ENCODE assay signal across 19 cellular contexts in genomic region chr17:70184770-70185169, GRCh38. TPM values are rescaled to one million over a fixed set of nuclear protein-coding genes. Genes with fewer than 3 reads are reported as not detected.
DNase-seq lines count a peak whose midpoint lies in the region; ATAC-seq and TF ChIP-seq lines count a peak whose summit lies in the region.
"Had no signal": no experiment of that assay in that cellular context is flagged by ENCODE, and none has a peak within 500 bp of the region (broad histone marks: within the 10 kb centered on the region; RNA-seq: fewer than 3 reads in every experiment).

No MANE protein-coding gene starts in this region.

- intact Hi-C loops in dorsolateral prefrontal cortex (cut with DNase I), result loop anchor here in 1 of 2 donors (10.0 kb wide), 1 partner anchor 80 kb away; no protein-coding TSS in a partner anchor

- H3K4me3 Mint-ChIP-seq in activated CD4-positive, alpha-beta memory T cell treated with anti-CD3 and anti-CD28 coated beads, Interleukin-2, amount 10 ng/mL, durations not matched to agents 7 days and 5 days, result no peak overlapping the region
- H3K4me3 Mint-ChIP-seq: activated CD4-positive, alpha-beta T cell treated with anti-CD3 and anti-CD28 coated beads, Interleukin-2, amount 10 ng/mL, durations not matched to agents 7 days and 5 days; activated T-cell treated with anti-CD3 and anti-CD28 coated beads, Interleukin-2, amount 50 U/mL, for 72 hours; endodermal cell had no signal

- H3K36me3 Mint-ChIP-seq in activated CD4-positive, alpha-beta memory T cell treated with anti-CD3 and anti-CD28 coated beads, Interleukin-2, amount 10 ng/mL, durations not matched to agents 7 days and 5 days (ENCODE audit: low read depth), result no peaks in the 10 kb centered on the region
- H3K36me3 Mint-ChIP-seq in activated naive CD4-positive, alpha-beta T cell treated with anti-CD3 and anti-CD28 coated beads, Interleukin-2, amount 50 U/mL, for 72 hours, result no peaks in the 10 kb centered on the region

- H3K27me3 Mint-ChIP-seq in activated CD4-positive, alpha-beta memory T cell treated with anti-CD3 and anti-CD28 coated beads, Interleukin-2, amount 10 ng/mL, durations not matched to agents 7 days and 5 days, result no peaks in the 10 kb centered on the region

- no peak for TF ChIP-seq CTCF in dorsolateral prefrontal cortex (IDR thresholded peaks at IDR 0.05 in 54 of 56, conservative IDR thresholded peaks at IDR 0.05 in 2 of 56; ENCODE audit: low read depth in 1 of 56, partially characterized antibody in 56 of 56)

- H3K9me3 Mint-ChIP-seq in activated CD4-positive, alpha-beta memory T cell treated with anti-CD3 and anti-CD28 coated beads, Interleukin-2, amount 10 ng/mL, durations not matched to agents 7 days and 5 days, result no peaks in the 10 kb centered on the region
- no peaks in the 10 kb centered on the region for H3K9me3 Mint-ChIP-seq in activated naive CD4-positive, alpha-beta T cell treated with anti-CD3 and anti-CD28 coated beads, Interleukin-2, amount 50 U/mL, for 72 hours
- H3K9me3 Mint-ChIP-seq: activated CD4-positive, alpha-beta T cell treated with anti-CD3 and anti-CD28 coated beads, Interleukin-2, amount 10 ng/mL, durations not matched to agents 7 days and 5 days; endodermal cell had no signal

- DNase-seq in AG08395 (ENCODE audit: low spot score) (peak; percentile 47), M059J (ENCODE audit: low read depth) (peak; percentile 70), dorsolateral prefrontal cortex (no peak), lung microvascular endothelial cell (ENCODE audit: low read depth in 2 of 2) (peak; percentile 12 to 79)
- no peak for DNase-seq in activated CD4-positive, alpha-beta memory T cell treated with anti-CD3 and anti-CD28 coated beads, Interleukin-2, amount 10 ng/mL, durations not matched to agents 7 days and 5 days
- DNase-seq in activated naive CD4-positive, alpha-beta T cell treated with anti-CD3 and anti-CD28 coated beads, Interleukin-2, amount 50 U/mL, for 72 hours (ENCODE audit: low spot score in 2 of 2), result no peak
- DNase-seq: ACHN; activated CD4-positive, alpha-beta T cell treated with anti-CD3 and anti-CD28 coated beads, Interleukin-2, amount 10 ng/mL, durations not matched to agents 7 days and 5 days; activated T-cell treated with anti-CD3 and anti-CD28 coated beads, Interleukin-2, amount 50 U/mL, for 72 hours; aorta; endodermal cell; NCI-H1436; NCI-H510A; occipital lobe; stimulated activated CD4-positive, alpha-beta T cell treated with anti-CD3 and anti-CD28 coated beads, Interleukin-15, amount 100 ng/mL, for 24 hours had no signal

- ATAC-seq in HG03439 (IDR thresholded peaks at IDR 0.05; ENCODE audit: unreplicated experiment), result no peak
- no peak for ATAC-seq in GM18907 (IDR thresholded peaks at IDR 0.05; ENCODE audit: unreplicated experiment)
- ATAC-seq in activated naive CD4-positive, alpha-beta T cell treated with anti-CD3 and anti-CD28 coated beads, Interleukin-2, amount 50 U/mL, for 72 hours, result no peak
- ATAC-seq: activated T-cell treated with anti-CD3 and anti-CD28 coated beads, Interleukin-2, amount 50 U/mL, for 72 hours; GM12878 had no signal

- H3K27ac Mint-ChIP-seq in activated CD4-positive, alpha-beta memory T cell treated with anti-CD3 and anti-CD28 coated beads, Interleukin-2, amount 10 ng/mL, durations not matched to agents 7 days and 5 days, result no peak overlapping the region
- no peak overlapping the region for H3K27ac Mint-ChIP-seq in activated naive CD4-positive, alpha-beta T cell treated with anti-CD3 and anti-CD28 coated beads, Interleukin-2, amount 50 U/mL, for 72 hours
- H3K27ac Mint-ChIP-seq: activated CD4-positive, alpha-beta T cell treated with anti-CD3 and anti-CD28 coated beads, Interleukin-2, amount 10 ng/mL, durations not matched to agents 7 days and 5 days; activated T-cell treated with anti-CD3 and anti-CD28 coated beads, Interleukin-2, amount 50 U/mL, for 72 hours; endodermal cell had no signal

- peak overlapping the region in 52 of 59 donors; percentile 4 to 86 (median 64) for H3K27ac ChIP-seq in dorsolateral prefrontal cortex
- H3K27ac ChIP-seq: tibial nerve had no signal

- CTCF ChIA-PET in activated CD4-positive, alpha-beta memory T cell treated with anti-CD3 and anti-CD28 coated beads, Interleukin-2, amount 10 ng/mL, durations not matched to agents 7 days and 5 days (lab: Charles Lee), result no interaction called here

- POLR2A ChIA-PET in activated CD4-positive, alpha-beta memory T cell treated with anti-CD3 and anti-CD28 coated beads, Interleukin-2, amount 10 ng/mL, durations not matched to agents 7 days and 5 days (lab: Charles Lee), result no interaction called here

- H3K4me1 Mint-ChIP-seq in activated CD4-positive, alpha-beta memory T cell treated with anti-CD3 and anti-CD28 coated beads, Interleukin-2, amount 10 ng/mL, durations not matched to agents 7 days and 5 days, result no peaks in the 10 kb centered on the region
- H3K4me1 Mint-ChIP-seq: activated CD4-positive, alpha-beta T cell treated with anti-CD3 and anti-CD28 coated beads, Interleukin-2, amount 10 ng/mL, durations not matched to agents 7 days and 5 days had no signal

- peak overlapping the region in 6 of 59 donors; percentile 14 to 33 (median 19) for H3K4me3 ChIP-seq in dorsolateral prefrontal cortex
- H3K4me3 ChIP-seq: GM12878, tibial nerve had no signal

- H3K27me3 ChIP-seq in dorsolateral prefrontal cortex, result no peaks in the 10 kb centered on the region
- H3K27me3 ChIP-seq: tibial nerve had no signal

RNA-seq across cellular contexts. Expression of gene KCNJ2, which starts 15.4 kb away (rescaled TPM):
- total RNA-seq in M059J (2014; rRNA removed; shearing (Covaris generic)), result 0.44 and 0.54 TPM in 2 replicates
- total RNA-seq in dorsolateral prefrontal cortex (10 to 100 TPM in 119 of 120 experiments, 1 to 10 TPM in 1; 7.8 to 66.9 (median 21.8) TPM), lung microvascular endothelial cell (0.79 and 3.5 TPM in 2 replicates)
- total RNA-seq in activated CD4-positive, alpha-beta memory T cell treated with anti-CD3 and anti-CD28 coated beads, Interleukin-2, amount 10 ng/mL, durations not matched to agents 7 days and 5 days, result not detected
- under 1 TPM in 1 of 2 donors, not detected in 1; 0.05 TPM for total RNA-seq in activated naive CD4-positive, alpha-beta T cell treated with anti-CD3 and anti-CD28 coated beads, Interleukin-2, amount 50 U/mL, for 72 hours
- total RNA-seq: activated CD4-positive, alpha-beta T cell treated with anti-CD3 and anti-CD28 coated beads, Interleukin-2, amount 10 ng/mL, durations not matched to agents 7 days and 5 days; activated T-cell treated with anti-CD3 and anti-CD28 coated beads, Interleukin-2, amount 50 U/mL, for 72 hours had no signal

Comparison
In these comparisons a context has a peak if more than half of its experiments do, and no peak if none do; other contexts are left out.
1. DNase-seq: peak in AG08395 (single experiment), M059J (single experiment) and lung microvascular endothelial cell (2 of 2); none in dorsolateral prefrontal cortex (0 of 10), activated CD4-positive, alpha-beta memory T cell treated with anti-CD3 and anti-CD28 coated beads, Interleukin-2, amount 10 ng/mL, durations not matched to agents 7 days and 5 days (single experiment) and activated naive CD4-positive, alpha-beta T cell treated with anti-CD3 and anti-CD28 coated beads, Interleukin-2, amount 50 U/mL, for 72 hours (0 of 2).